ENCODE assay signal across 8 cellular contexts in genomic region chr20:63775096-63775978, GRCh38. TPM values are rescaled to one million over a fixed set of nuclear protein-coding genes. Genes with fewer than 3 reads are reported as not detected.
DNase-seq lines count a peak whose midpoint lies in the region; ATAC-seq, FAIRE-seq and TF ChIP-seq lines count a peak whose summit lies in the region.

No MANE protein-coding gene starts in this region.

- H3K36me3 Mint-ChIP-seq in activated CD8-positive, alpha-beta T cell treated with anti-CD3 and anti-CD28 coated beads for 36 hours (ENCODE audit: low read depth), result no peaks in the 10 kb centered on the region

- TF ChIP-seq CTCF in GM12873 (IDR thresholded peaks at IDR 0.05; ENCODE audit: insufficient read depth, low read depth, low read length, missing control alignments) (peak; percentile 58), prostate gland (IDR thresholded peaks at IDR 0.05) (peak; percentile 44 to 75 (median 55))
- TF ChIP-seq CTCF in activated CD8-positive, alpha-beta T cell treated with anti-CD3 and anti-CD28 coated beads for 36 hours (IDR thresholded peaks at IDR 0.05), result peak; percentile 68

- H3K4me3 ChIP-seq in prostate gland, result peak overlapping the region in 1 of 2 donors; percentile 17

- CTCF ChIA-PET in activated CD8-positive, alpha-beta T cell treated with anti-CD3 and anti-CD28 coated beads for 36 hours (lab: Charles Lee), result interaction anchor here (0.8 to 4.3 kb wide), 13 partner anchors 10 to 218 kb away, joined by 3 to 37 read pairs (median 4); partner anchors contain the start of genes ARFRP1, LIME1, TPD52L2 and ZGPAT

- DNase-seq in activated CD8-positive, alpha-beta T cell treated with anti-CD3 and anti-CD28 coated beads for 36 hours, result peak; percentile 68
- peak; percentile 59 to 72 for DNase-seq in frontal cortex (ENCODE audit: low spot score in 2 of 2)
- no peak for DNase-seq in prostate gland (ENCODE audit: low spot score)
- no peak for DNase-seq in NOMO-1 treated with dmso at 0.1 percent for 144 hours (lab: John Stamatoyannopoulos, UW; ENCODE audit: unreplicated experiment)
- DNase-seq in NCI-H2081 (lab: John Stamatoyannopoulos, UW), result no peak
- no peak for DNase-seq in hippocampal formation (lab: John Stamatoyannopoulos, UW)

- H3K9me3 ChIP-seq in prostate gland, result no peaks in the 10 kb centered on the region

- H3K9me3 Mint-ChIP-seq in activated CD8-positive, alpha-beta T cell treated with anti-CD3 and anti-CD28 coated beads for 36 hours, result no peaks in the 10 kb centered on the region

- no peak overlapping the region for H3K4me3 Mint-ChIP-seq in activated CD8-positive, alpha-beta T cell treated with anti-CD3 and anti-CD28 coated beads for 36 hours

- intact Hi-C loops in activated CD8-positive, alpha-beta T cell treated with anti-CD3 and anti-CD28 coated beads for 36 hours (cut with micrococcal nuclease), result no loop called here
- intact Hi-C loops in prostate gland (cut with DNase I), result loop anchor here (10.0 kb wide), 1 partner anchor 199 kb away; the partner anchor contains the start of gene SAMD10

- no peak for FAIRE-seq in frontal cortex (lab: Jason Lieb, UNC)

- H3K27me3 Mint-ChIP-seq in activated CD8-positive, alpha-beta T cell treated with anti-CD3 and anti-CD28 coated beads for 36 hours, result no peaks in the 10 kb centered on the region

- 28% methylated on average over 59 of the region's 67 CpGs for WGBS in prostate gland

- H3K27ac ChIP-seq in prostate gland, result no peak overlapping the region

- H3K4me1 ChIP-seq in prostate gland (replicated peaks), result no peaks in the 10 kb centered on the region

- no peaks in the 10 kb centered on the region for H3K36me3 ChIP-seq in prostate gland

- peak; percentile 61 for ATAC-seq in activated CD8-positive, alpha-beta T cell treated with anti-CD3 and anti-CD28 coated beads for 36 hours
- no peak for ATAC-seq in GM21360 (IDR thresholded peaks at IDR 0.05; ENCODE audit: unreplicated experiment)

- peaks cover 4% of the 10 kb centered on the region for H3K4me1 Mint-ChIP-seq in activated CD8-positive, alpha-beta T cell treated with anti-CD3 and anti-CD28 coated beads for 36 hours (ENCODE audit: low read depth)

- no peaks in the 10 kb centered on the region for H3K27me3 ChIP-seq in prostate gland (replicated peaks; ENCODE audit: insufficient read depth)

- no peak for TF ChIP-seq POLR2A in prostate gland (IDR thresholded peaks at IDR 0.05)

- H3K27ac Mint-ChIP-seq in activated CD8-positive, alpha-beta T cell treated with anti-CD3 and anti-CD28 coated beads for 36 hours, result no peak overlapping the region

- POLR2A ChIA-PET in activated CD8-positive, alpha-beta T cell treated with anti-CD3 and anti-CD28 coated beads for 36 hours (lab: Charles Lee), result no interaction called here

RNA-seq across cellular contexts. Expression of gene SLC2A4RG, which starts 35.8 kb away (rescaled TPM):
- 10 to 100 TPM; 38.5 to 39.8 TPM for total RNA-seq in activated CD8-positive, alpha-beta T cell treated with anti-CD3 and anti-CD28 coated beads for 36 hours
- 1.2 TPM for total RNA-seq in frontal cortex
- 100 to 1,000 TPM; 140 to 155 TPM for total RNA-seq in prostate gland

RNA-seq across cellular contexts. Expression of gene LIME1, which starts 38.9 kb away (rescaled TPM):
- total RNA-seq in activated CD8-positive, alpha-beta T cell treated with anti-CD3 and anti-CD28 coated beads for 36 hours, result 10 to 100 TPM; 15.5 to 16.8 TPM
- total RNA-seq in frontal cortex, result 4.9 TPM
- total RNA-seq in prostate gland, result 10 to 100 TPM; 35.0 to 44.4 TPM

RNA-seq across cellular contexts. Expression of gene ZBTB46, which starts 55.7 kb away (rescaled TPM):
- total RNA-seq in activated CD8-positive, alpha-beta T cell treated with anti-CD3 and anti-CD28 coated beads for 36 hours, result under 1 TPM; 0.31 to 0.38 TPM
- total RNA-seq in frontal cortex (22.4 TPM), prostate gland (10 to 100 TPM in 1 of 2 donors, 1 to 10 TPM in 1; 7.9 to 12.2 TPM)

Comparison
In these comparisons a context has a peak if more than half of its experiments do, and no peak if none do; other contexts are left out.
1. DNase-seq: peak in activated CD8-positive, alpha-beta T cell treated with anti-CD3 and anti-CD28 coated beads for 36 hours (single experiment) and frontal cortex (2 of 2); none in prostate gland (single experiment), NOMO-1 treated with dmso at 0.1 percent for 144 hours (single experiment), NCI-H2081 (0 of 2) and hippocampal formation (0 of 2).
2. RNA of gene SLC2A4RG, which starts 35.8 kb away (total RNA-seq): 140 to 155 TPM in prostate gland and 38.5 to 39.8 TPM in activated CD8-positive, alpha-beta T cell treated with anti-CD3 and anti-CD28 coated beads for 36 hours; 1.2 TPM in frontal cortex (single experiment); every median in the first group is over 10 times any median in the second.
3. RNA of gene ZBTB46, which starts 55.7 kb away (total RNA-seq): 22.4 TPM in frontal cortex (single experiment) and 7.9 to 12.2 TPM in prostate gland; 0.31 to 0.38 TPM in activated CD8-positive, alpha-beta T cell treated with anti-CD3 and anti-CD28 coated beads for 36 hours; every median in the first group is over 4 times any median in the second.
4. Peak in every context shown above with its lines, with median percentiles within 50 percentile points of each other: CTCF ChIP-seq.